Comparison of ENCODE assay signal across 1 cellular context in the genomic region with DNA sequence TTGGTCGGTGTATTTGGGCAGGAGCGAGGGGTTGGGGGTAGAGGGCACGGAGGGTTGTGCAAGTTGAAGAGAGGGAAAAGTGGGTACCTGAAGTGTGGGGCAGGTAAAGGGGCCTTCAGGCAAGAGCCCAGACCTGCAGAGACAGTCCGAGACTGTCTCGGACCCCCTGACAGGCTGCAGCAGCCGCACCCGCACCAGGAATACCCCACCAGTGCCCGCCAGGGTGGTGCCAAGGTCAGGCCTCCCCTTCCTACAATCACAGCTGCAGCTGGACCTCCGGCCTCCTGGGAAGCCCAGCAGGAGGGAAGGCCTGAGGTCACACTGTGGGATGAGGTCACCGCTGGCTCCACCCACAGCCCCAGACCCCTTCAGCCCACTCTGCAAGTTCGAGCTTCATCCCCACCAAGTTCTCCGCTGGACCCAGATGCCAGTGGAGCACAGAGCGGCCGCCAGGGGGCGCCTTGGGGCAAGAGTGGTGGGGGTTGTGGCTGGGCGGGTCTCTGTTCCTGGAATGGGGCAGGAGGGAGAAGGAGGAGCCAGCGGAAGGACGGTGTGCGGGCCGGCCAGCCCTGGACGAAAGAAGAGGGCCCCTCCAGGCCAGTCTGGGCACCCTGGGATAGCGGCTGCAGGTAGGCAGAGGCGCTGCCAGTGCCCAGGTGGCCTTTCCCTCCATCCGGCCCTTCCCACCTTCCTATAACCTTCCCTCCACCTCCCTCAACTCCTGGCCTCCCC.
TF ChIP-seq lines count a peak whose summit lies in the region.

A gene (plus strand): TSS at position 539 of the 732 bp plus-strand sequence. CDS start 452 bp downstream, outside the sequence.

TF ChIP-seq in GM12878, 131 proteins besides CTCF, POLR2A, EP300 and RAD21 (continued from another document and continues in another):
- TF ChIP-seq, protein P1, sequence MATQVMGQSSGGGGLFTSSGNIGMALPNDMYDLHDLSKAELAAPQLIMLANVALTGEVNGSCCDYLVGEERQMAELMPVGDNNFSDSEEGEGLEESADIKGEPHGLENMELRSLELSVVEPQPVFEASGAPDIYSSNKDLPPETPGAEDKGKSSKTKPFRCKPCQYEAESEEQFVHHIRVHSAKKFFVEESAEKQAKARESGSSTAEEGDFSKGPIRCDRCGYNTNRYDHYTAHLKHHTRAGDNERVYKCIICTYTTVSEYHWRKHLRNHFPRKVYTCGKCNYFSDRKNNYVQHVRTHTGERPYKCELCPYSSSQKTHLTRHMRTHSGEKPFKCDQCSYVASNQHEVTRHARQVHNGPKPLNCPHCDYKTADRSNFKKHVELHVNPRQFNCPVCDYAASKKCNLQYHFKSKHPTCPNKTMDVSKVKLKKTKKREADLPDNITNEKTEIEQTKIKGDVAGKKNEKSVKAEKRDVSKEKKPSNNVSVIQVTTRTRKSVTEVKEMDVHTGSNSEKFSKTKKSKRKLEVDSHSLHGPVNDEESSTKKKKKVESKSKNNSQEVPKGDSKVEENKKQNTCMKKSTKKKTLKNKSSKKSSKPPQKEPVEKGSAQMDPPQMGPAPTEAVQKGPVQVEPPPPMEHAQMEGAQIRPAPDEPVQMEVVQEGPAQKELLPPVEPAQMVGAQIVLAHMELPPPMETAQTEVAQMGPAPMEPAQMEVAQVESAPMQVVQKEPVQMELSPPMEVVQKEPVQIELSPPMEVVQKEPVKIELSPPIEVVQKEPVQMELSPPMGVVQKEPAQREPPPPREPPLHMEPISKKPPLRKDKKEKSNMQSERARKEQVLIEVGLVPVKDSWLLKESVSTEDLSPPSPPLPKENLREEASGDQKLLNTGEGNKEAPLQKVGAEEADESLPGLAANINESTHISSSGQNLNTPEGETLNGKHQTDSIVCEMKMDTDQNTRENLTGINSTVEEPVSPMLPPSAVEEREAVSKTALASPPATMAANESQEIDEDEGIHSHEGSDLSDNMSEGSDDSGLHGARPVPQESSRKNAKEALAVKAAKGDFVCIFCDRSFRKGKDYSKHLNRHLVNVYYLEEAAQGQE (IDR thresholded peaks at IDR 0.05; ENCODE audit: low read depth, low read length) = no peak
- TF ChIP-seq LARP7 (IDR thresholded peaks at IDR 0.05) (no peak), NR2C2 (IDR thresholded peaks at IDR 0.05; ENCODE audit: borderline replicate concordance, control insufficient read depth, insufficient read length, low read depth) (no peak), NRF1 (conservative IDR thresholded peaks at IDR 0.05; ENCODE audit: low read depth, low read length) (no peak), SPI1 (IDR thresholded peaks at IDR 0.05; ENCODE audit: borderline replicate concordance, insufficient read depth, low read depth, low read length) (no peak), MTA3 (IDR thresholded peaks at IDR 0.05; ENCODE audit: borderline replicate concordance, low read length) (no peak; the same call in 1 of the 2 replicates), JUNB (IDR thresholded peaks at IDR 0.05) (no peak), HCFC1 (IDR thresholded peaks at IDR 0.05; ENCODE audit: low read length) (no peak), SUPT20H (IDR thresholded peaks at IDR 0.05; ENCODE audit: borderline replicate concordance, control insufficient read depth, low read depth, low read length) (no peak), SMAD1 (IDR thresholded peaks at IDR 0.05; ENCODE audit: low read depth, partially characterized antibody) (no peak), GABPA (IDR thresholded peaks at IDR 0.05; ENCODE audit: low read depth) (no peak), SREBF2 (IDR thresholded peaks at IDR 0.05; ENCODE audit: low read length) (no peak), CBX3 (IDR thresholded peaks at IDR 0.05; ENCODE audit: borderline replicate concordance, low read depth) (no peak), KDM1A (IDR thresholded peaks at IDR 0.05; ENCODE audit: borderline replicate concordance) (no peak), BACH1 (IDR thresholded peaks at IDR 0.05; ENCODE audit: borderline replicate concordance) (no peak), BRCA1 (IDR thresholded peaks at IDR 0.05; ENCODE audit: low read depth, low read length) (no peak), IKZF1 (conservative IDR thresholded peaks at IDR 0.05) (peak; percentile 58), IKZF2 (IDR thresholded peaks at IDR 0.05) (peak; percentile 24 to 38; a peak in 2 of 4 replicates), ZNF274 (IDR thresholded peaks at IDR 0.05; ENCODE audit: insufficient read depth, insufficient read length) (no peak), HDAC2 (IDR thresholded peaks at IDR 0.05) (no peak), BCL11A (IDR thresholded peaks at IDR 0.05; ENCODE audit: low read depth, low read length) (no peak), DPF2 (IDR thresholded peaks at IDR 0.05) (peak; percentile 51; the same call in 1 of the 2 replicates)
- TF ChIP-seq, protein P2, sequence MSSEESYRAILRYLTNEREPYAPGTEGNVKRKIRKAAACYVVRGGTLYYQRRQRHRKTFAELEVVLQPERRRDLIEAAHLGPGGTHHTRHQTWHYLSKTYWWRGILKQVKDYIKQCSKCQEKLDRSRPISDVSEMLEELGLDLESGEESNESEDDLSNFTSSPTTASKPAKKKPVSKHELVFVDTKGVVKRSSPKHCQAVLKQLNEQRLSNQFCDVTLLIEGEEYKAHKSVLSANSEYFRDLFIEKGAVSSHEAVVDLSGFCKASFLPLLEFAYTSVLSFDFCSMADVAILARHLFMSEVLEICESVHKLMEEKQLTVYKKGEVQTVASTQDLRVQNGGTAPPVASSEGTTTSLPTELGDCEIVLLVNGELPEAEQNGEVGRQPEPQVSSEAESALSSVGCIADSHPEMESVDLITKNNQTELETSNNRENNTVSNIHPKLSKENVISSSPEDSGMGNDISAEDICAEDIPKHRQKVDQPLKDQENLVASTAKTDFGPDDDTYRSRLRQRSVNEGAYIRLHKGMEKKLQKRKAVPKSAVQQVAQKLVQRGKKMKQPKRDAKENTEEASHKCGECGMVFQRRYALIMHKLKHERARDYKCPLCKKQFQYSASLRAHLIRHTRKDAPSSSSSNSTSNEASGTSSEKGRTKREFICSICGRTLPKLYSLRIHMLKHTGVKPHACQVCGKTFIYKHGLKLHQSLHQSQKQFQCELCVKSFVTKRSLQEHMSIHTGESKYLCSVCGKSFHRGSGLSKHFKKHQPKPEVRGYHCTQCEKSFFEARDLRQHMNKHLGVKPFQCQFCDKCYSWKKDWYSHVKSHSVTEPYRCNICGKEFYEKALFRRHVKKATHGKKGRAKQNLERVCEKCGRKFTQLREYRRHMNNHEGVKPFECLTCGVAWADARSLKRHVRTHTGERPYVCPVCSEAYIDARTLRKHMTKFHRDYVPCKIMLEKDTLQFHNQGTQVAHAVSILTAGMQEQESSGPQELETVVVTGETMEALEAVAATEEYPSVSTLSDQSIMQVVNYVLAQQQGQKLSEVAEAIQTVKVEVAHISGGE (CRISPR knock-in tag; IDR thresholded peaks at IDR 0.05) = no peak
- TF ChIP-seq, protein P3, sequence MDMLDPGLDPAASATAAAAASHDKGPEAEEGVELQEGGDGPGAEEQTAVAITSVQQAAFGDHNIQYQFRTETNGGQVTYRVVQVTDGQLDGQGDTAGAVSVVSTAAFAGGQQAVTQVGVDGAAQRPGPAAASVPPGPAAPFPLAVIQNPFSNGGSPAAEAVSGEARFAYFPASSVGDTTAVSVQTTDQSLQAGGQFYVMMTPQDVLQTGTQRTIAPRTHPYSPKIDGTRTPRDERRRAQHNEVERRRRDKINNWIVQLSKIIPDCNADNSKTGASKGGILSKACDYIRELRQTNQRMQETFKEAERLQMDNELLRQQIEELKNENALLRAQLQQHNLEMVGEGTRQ (IDR thresholded peaks at IDR 0.05; ENCODE audit: borderline replicate concordance, low read depth, low read length) = no peak
- TF ChIP-seq, protein P4, sequence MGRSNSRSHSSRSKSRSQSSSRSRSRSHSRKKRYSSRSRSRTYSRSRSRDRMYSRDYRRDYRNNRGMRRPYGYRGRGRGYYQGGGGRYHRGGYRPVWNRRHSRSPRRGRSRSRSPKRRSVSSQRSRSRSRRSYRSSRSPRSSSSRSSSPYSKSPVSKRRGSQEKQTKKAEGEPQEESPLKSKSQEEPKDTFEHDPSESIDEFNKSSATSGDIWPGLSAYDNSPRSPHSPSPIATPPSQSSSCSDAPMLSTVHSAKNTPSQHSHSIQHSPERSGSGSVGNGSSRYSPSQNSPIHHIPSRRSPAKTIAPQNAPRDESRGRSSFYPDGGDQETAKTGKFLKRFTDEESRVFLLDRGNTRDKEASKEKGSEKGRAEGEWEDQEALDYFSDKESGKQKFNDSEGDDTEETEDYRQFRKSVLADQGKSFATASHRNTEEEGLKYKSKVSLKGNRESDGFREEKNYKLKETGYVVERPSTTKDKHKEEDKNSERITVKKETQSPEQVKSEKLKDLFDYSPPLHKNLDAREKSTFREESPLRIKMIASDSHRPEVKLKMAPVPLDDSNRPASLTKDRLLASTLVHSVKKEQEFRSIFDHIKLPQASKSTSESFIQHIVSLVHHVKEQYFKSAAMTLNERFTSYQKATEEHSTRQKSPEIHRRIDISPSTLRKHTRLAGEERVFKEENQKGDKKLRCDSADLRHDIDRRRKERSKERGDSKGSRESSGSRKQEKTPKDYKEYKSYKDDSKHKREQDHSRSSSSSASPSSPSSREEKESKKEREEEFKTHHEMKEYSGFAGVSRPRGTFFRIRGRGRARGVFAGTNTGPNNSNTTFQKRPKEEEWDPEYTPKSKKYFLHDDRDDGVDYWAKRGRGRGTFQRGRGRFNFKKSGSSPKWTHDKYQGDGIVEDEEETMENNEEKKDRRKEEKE (IDR thresholded peaks at IDR 0.05) = no peak
- TF ChIP-seq, protein P5, sequence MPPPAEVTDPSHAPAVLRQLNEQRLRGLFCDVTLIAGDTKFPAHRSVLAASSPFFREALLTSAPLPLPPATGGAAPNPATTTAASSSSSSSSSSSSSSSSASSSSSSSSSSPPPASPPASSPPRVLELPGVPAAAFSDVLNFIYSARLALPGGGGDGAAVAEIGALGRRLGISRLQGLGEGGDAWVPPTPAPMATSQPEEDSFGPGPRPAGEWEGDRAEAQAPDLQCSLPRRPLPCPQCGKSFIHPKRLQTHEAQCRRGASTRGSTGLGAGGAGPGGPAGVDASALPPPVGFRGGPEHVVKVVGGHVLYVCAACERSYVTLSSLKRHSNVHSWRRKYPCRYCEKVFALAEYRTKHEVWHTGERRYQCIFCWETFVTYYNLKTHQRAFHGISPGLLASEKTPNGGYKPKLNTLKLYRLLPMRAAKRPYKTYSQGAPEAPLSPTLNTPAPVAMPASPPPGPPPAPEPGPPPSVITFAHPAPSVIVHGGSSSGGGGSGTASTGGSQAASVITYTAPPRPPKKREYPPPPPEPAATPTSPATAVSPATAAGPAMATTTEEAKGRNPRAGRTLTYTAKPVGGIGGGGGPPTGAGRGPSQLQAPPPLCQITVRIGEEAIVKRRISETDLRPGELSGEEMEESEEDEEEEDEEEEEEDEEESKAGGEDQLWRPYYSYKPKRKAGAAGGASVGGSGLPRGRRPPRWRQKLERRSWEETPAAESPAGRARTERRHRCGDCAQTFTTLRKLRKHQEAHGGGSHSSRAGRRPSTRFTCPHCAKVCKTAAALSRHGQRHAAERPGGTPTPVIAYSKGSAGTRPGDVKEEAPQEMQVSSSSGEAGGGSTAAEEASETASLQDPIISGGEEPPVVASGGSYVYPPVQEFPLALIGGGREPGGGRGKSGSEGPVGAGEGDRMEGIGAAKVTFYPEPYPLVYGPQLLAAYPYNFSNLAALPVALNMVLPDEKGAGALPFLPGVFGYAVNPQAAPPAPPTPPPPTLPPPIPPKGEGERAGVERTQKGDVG (CRISPR knock-in tag; IDR thresholded peaks at IDR 0.05) = no peak
- TF ChIP-seq, protein P6, sequence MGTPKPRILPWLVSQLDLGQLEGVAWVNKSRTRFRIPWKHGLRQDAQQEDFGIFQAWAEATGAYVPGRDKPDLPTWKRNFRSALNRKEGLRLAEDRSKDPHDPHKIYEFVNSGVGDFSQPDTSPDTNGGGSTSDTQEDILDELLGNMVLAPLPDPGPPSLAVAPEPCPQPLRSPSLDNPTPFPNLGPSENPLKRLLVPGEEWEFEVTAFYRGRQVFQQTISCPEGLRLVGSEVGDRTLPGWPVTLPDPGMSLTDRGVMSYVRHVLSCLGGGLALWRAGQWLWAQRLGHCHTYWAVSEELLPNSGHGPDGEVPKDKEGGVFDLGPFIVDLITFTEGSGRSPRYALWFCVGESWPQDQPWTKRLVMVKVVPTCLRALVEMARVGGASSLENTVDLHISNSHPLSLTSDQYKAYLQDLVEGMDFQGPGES (IDR thresholded peaks at IDR 0.05) = no peak
- TF ChIP-seq, protein P7, sequence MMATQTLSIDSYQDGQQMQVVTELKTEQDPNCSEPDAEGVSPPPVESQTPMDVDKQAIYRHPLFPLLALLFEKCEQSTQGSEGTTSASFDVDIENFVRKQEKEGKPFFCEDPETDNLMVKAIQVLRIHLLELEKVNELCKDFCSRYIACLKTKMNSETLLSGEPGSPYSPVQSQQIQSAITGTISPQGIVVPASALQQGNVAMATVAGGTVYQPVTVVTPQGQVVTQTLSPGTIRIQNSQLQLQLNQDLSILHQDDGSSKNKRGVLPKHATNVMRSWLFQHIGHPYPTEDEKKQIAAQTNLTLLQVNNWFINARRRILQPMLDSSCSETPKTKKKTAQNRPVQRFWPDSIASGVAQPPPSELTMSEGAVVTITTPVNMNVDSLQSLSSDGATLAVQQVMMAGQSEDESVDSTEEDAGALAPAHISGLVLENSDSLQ (IDR thresholded peaks at IDR 0.05) = no peak
- TF ChIP-seq, protein P8, sequence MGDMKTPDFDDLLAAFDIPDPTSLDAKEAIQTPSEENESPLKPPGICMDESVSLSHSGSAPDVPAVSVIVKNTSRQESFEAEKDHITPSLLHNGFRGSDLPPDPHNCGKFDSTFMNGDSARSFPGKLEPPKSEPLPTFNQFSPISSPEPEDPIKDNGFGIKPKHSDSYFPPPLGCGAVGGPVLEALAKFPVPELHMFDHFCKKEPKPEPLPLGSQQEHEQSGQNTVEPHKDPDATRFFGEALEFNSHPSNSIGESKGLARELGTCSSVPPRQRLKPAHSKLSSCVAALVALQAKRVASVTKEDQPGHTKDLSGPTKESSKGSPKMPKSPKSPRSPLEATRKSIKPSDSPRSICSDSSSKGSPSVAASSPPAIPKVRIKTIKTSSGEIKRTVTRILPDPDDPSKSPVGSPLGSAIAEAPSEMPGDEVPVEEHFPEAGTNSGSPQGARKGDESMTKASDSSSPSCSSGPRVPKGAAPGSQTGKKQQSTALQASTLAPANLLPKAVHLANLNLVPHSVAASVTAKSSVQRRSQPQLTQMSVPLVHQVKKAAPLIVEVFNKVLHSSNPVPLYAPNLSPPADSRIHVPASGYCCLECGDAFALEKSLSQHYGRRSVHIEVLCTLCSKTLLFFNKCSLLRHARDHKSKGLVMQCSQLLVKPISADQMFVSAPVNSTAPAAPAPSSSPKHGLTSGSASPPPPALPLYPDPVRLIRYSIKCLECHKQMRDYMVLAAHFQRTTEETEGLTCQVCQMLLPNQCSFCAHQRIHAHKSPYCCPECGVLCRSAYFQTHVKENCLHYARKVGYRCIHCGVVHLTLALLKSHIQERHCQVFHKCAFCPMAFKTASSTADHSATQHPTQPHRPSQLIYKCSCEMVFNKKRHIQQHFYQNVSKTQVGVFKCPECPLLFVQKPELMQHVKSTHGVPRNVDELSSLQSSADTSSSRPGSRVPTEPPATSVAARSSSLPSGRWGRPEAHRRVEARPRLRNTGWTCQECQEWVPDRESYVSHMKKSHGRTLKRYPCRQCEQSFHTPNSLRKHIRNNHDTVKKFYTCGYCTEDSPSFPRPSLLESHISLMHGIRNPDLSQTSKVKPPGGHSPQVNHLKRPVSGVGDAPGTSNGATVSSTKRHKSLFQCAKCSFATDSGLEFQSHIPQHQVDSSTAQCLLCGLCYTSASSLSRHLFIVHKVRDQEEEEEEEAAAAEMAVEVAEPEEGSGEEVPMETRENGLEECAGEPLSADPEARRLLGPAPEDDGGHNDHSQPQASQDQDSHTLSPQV (IDR thresholded peaks at IDR 0.05) = 0 out of 2 replicates have a peak, but pooled peaks have one; percentile 58
